15 cellular contexts compared by ENCODE assay signal in the genomic region with DNA sequence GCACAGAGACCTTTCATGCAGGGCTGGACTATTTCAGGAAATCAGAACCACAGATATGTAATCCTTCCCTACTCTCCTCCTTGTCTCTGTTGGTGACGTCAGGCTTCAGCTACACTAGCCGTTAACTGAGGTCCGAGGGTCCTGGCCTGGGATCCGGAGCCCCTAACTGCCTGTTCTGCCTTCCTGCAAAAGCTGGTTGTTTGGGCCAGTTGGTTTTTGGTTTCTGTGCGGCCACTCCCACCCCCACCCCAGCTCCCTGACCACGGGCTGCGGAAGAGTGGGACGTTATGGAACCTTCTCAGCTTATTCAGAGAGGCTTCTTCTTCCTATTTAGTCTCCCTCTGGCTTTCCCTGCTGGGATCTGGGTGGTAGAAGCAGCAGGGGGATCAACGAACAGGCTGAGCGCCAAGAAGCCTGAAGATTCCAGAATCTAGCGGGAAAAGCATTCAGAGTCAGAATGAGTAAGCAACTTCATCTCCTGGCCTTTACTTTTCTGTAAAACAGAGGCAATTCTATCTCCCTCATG. TPM values are rescaled to one million over a fixed set of nuclear protein-coding genes. Genes with fewer than 3 reads are reported as not detected.
DNase-seq lines count a peak whose midpoint lies in the region; ATAC-seq, FAIRE-seq and TF ChIP-seq lines count a peak whose summit lies in the region.
"Had no signal": no experiment of that assay in that cellular context is flagged by ENCODE, and none has a peak within 500 bp of the region (broad histone marks: within the 10 kb centered on the region; RNA-seq: fewer than 3 reads in every experiment).

No MANE protein-coding gene starts in this region.

- H3K9me3 Mint-ChIP-seq in astrocyte (ENCODE audit: unreplicated experiment) (peaks cover under 1% of the 10 kb centered on the region), glutamatergic neuron (ENCODE audit: unreplicated experiment) (peaks cover 11% of the 10 kb centered on the region)

- no peaks in the 10 kb centered on the region for H4K20me1 ChIP-seq in astrocyte (ENCODE audit: insufficient read depth, low read length)

- H3K4me2 ChIP-seq in astrocyte (ENCODE audit: low read length) = peak overlapping the region; percentile 61

- CTCF ChIA-PET in AG04450 (lab: Charles Lee) = interaction anchor here (0.5 kb wide), 2 partner anchors 47 to 60 kb away, joined by 3 read pairs; no protein-coding TSS in a partner anchor

- intact Hi-C loops in left ventricle myocardium superior (cut with micrococcal nuclease) = no loop called here

- H3K27me3 ChIP-seq in AG04450 (ENCODE audit: control insufficient read depth, insufficient read depth, low read length) (no peaks in the 10 kb centered on the region), astrocyte (ENCODE audit: insufficient read depth, low read length) (no peaks in the 10 kb centered on the region), rectal smooth muscle tissue (ENCODE audit: control insufficient read depth, insufficient read depth, low read length) (no peaks in the 10 kb centered on the region)

- no peaks in the 10 kb centered on the region for H3K9me3 ChIP-seq in AG04450 (ENCODE audit: control insufficient read depth, insufficient read depth, low read length)
- H3K9me3 ChIP-seq in astrocyte (ENCODE audit: insufficient read depth, low read depth, low read length) = no peaks in the 10 kb centered on the region

- DNase-seq in AG04450 (ENCODE audit: low read depth, low spot score) (no peak), astrocyte (ENCODE audit: low read depth) (no peak), left ventricle myocardium superior (no peak), glutamatergic neuron (no peak), kidney glomerular epithelial cell (lab: John Stamatoyannopoulos, UW) (no peak)
- DNase-seq: activated CD4-positive, alpha-beta T cell treated with anti-CD3 and anti-CD28 coated beads, Interleukin-2, amount 50 U/mL, for 1 hour; activated gamma-delta T cell treated with Interleukin-2 at 50 U/mL for 16 hours; AML-193; hypothalamus; midbrain; NCI-H2171 treated with DMSO at 0.1 percent for 48 hours; retina had no signal

- H3K4me1 ChIP-seq in astrocyte (ENCODE audit: insufficient read depth, low read length) (peaks cover 28% of the 10 kb centered on the region), rectal smooth muscle tissue (ENCODE audit: control insufficient read depth, insufficient read depth, low read length) (peaks cover 17% of the 10 kb centered on the region)

- H3K4me3 ChIP-seq in AG04450 (ENCODE audit: low read depth, low read length) (no peak overlapping the region), astrocyte (ENCODE audit: insufficient read depth, low read depth, low read length) (no peak overlapping the region), rectal smooth muscle tissue (ENCODE audit: low read length) (peak overlapping the region; percentile 29)

- FAIRE-seq in astrocyte (lab: Jason Lieb, UNC) = no peak

- H3K27me3 Mint-ChIP-seq in astrocyte (ENCODE audit: low read depth, unreplicated experiment) = peaks cover 11% of the 10 kb centered on the region
- no peaks in the 10 kb centered on the region for H3K27me3 Mint-ChIP-seq in glutamatergic neuron (ENCODE audit: unreplicated experiment)

- ATAC-seq in left ventricle myocardium superior (peak; percentile 17), HG03025 (IDR thresholded peaks at IDR 0.05; ENCODE audit: low FRiP score, unreplicated experiment) (no peak), HG03354 (IDR thresholded peaks at IDR 0.05; ENCODE audit: poor library complexity, severe bottlenecking, unreplicated experiment) (no peak)

- POLR2A ChIA-PET in AG04450 (lab: Yijun Ruan, JAX) = interaction anchor here (0.8 to 1.0 kb wide), 2 partner anchors 19 to 49 kb away, joined by 3 to 4 read pairs; no protein-coding TSS in a partner anchor

- H3K36me3 ChIP-seq in astrocyte (ENCODE audit: insufficient read depth, low read length) (no peaks in the 10 kb centered on the region), rectal smooth muscle tissue (ENCODE audit: control insufficient read depth, insufficient read depth, low read length) (no peaks in the 10 kb centered on the region)

- peak overlapping the region; percentile 57 for H2AFZ ChIP-seq in astrocyte (ENCODE audit: low read depth, low read length)

- peak overlapping the region; percentile 51 for H3K9ac ChIP-seq in astrocyte (ENCODE audit: low read length)
- no peak overlapping the region for H3K9ac ChIP-seq in rectal smooth muscle tissue (ENCODE audit: low read length)

- no peak for TF ChIP-seq CTCF in AG04450 (IDR thresholded peaks at IDR 0.05; ENCODE audit: low read depth, low read length)
- TF ChIP-seq CTCF in astrocyte (IDR thresholded peaks at IDR 0.05; ENCODE audit: insufficient read depth, low read depth, low read length) = no peak
- no peak for TF ChIP-seq CTCF in glutamatergic neuron (IDR thresholded peaks at IDR 0.05; ENCODE audit: partially characterized antibody, unreplicated experiment)

- H3K79me2 ChIP-seq in astrocyte (ENCODE audit: insufficient read depth, low read length) = no peaks in the 10 kb centered on the region

- H3K4me3 Mint-ChIP-seq in astrocyte (ENCODE audit: unreplicated experiment) (peak overlapping the region; percentile 31), glutamatergic neuron (ENCODE audit: unreplicated experiment) (no peak overlapping the region)

- H3K36me3 Mint-ChIP-seq in astrocyte (ENCODE audit: low read depth, unreplicated experiment) = no peaks in the 10 kb centered on the region
- no peaks in the 10 kb centered on the region for H3K36me3 Mint-ChIP-seq in glutamatergic neuron (ENCODE audit: unreplicated experiment)

- H3K27ac ChIP-seq in AG04450 (ENCODE audit: low read depth, low read length) = peak overlapping the region; percentile 93
- peak overlapping the region; percentile 72 for H3K27ac ChIP-seq in astrocyte (ENCODE audit: low read depth, low read length)
- peak overlapping the region; percentile 51 for H3K27ac ChIP-seq in rectal smooth muscle tissue (ENCODE audit: low read depth, low read length)

- H3K27ac Mint-ChIP-seq in astrocyte (ENCODE audit: unreplicated experiment) (peak overlapping the region; percentile 81), glutamatergic neuron (ENCODE audit: unreplicated experiment) (no peak overlapping the region)

- H3K4me1 Mint-ChIP-seq in astrocyte (ENCODE audit: low read depth, unreplicated experiment) = peaks cover 34% of the 10 kb centered on the region
- H3K4me1 Mint-ChIP-seq in glutamatergic neuron (ENCODE audit: low read depth, unreplicated experiment) = peaks cover 35% of the 10 kb centered on the region

RNA-seq across cellular contexts. Expression of gene ROCK2, which starts 49.3 kb away (rescaled TPM):
- 21.9 and 28.2 TPM in 2 replicates for polyA plus RNA-seq in AG04450 (2011; rRNA removed)
- 26.6 and 62.8 TPM in 2 replicates for polyA minus RNA-seq in AG04450 (2011; rRNA and poly(A)+ RNA removed)
- total RNA-seq in astrocyte (39.4 and 45.1 TPM in 2 replicates), left ventricle myocardium superior (34.2 TPM), glutamatergic neuron (ENCODE audit: unreplicated experiment) (34.6 TPM)
